In genomic region chr5:108748354-108749129, GRCh38 we compare ENCODE assay signal across 1 cellular context.
TF ChIP-seq lines count a peak whose summit lies in the region.

No MANE protein-coding gene starts in this region.

TF ChIP-seq in HEK293, 187 proteins besides CTCF, POLR2A, EP300 and RAD21 (continued from another document and continues in another):
- TF ChIP-seq ZBTB10 (tag by site-specific recombination; IDR thresholded peaks at IDR 0.05) (peak; percentile 98), ZNF555 (tag by site-specific recombination; conservative IDR thresholded peaks at IDR 0.05) (no peak), ZNF214 (tag by site-specific recombination; IDR thresholded peaks at IDR 0.05; ENCODE audit: borderline replicate concordance) (no peak), ZNF391 (tag by site-specific recombination; IDR thresholded peaks at IDR 0.05; ENCODE audit: borderline replicate concordance, low read depth) (peak; percentile 57; the same call in 1 of the 2 replicates), ZFP41 (tag by site-specific recombination; IDR thresholded peaks at IDR 0.05; ENCODE audit: borderline replicate concordance) (no peak), ZNF513 (tag by site-specific recombination; IDR thresholded peaks at IDR 0.05) (no peak), SP3 (tag by site-specific recombination; IDR thresholded peaks at IDR 0.05) (peak; percentile 68), ZNF155 (tag by site-specific recombination; IDR thresholded peaks at IDR 0.05) (no peak), FEZF1 (tag by site-specific recombination; IDR thresholded peaks at IDR 0.05) (no peak; the same call in none of the 2 replicates), ZNF398 (tag by site-specific recombination; IDR thresholded peaks at IDR 0.05) (peak; percentile 100), ZNF791 (tag by site-specific recombination; IDR thresholded peaks at IDR 0.05) (no peak), OSR2 (tag by site-specific recombination; IDR thresholded peaks at IDR 0.05) (no peak), ZSCAN23 (tag by site-specific recombination; IDR thresholded peaks at IDR 0.05) (no peak), ZNF843 (tag by site-specific recombination; IDR thresholded peaks at IDR 0.05) (peak; percentile 47; the same call in 1 of the 2 replicates), BCL6B (tag by site-specific recombination; IDR thresholded peaks at IDR 0.05) (no peak), ZNF394 (tag by site-specific recombination; IDR thresholded peaks at IDR 0.05; ENCODE audit: borderline replicate concordance) (peak; percentile 70), BCL11A (tag by site-specific recombination; IDR thresholded peaks at IDR 0.05; ENCODE audit: low read depth) (no peak), ZNF514 (tag by site-specific recombination; IDR thresholded peaks at IDR 0.05) (no peak), MEIS1 (CRISPR knock-in tag; IDR thresholded peaks at IDR 0.05; ENCODE audit: borderline replicate concordance) (no peak), ZNF549 (tag by site-specific recombination; IDR thresholded peaks at IDR 0.05) (no peak), YY1 (tag by site-specific recombination; IDR thresholded peaks at IDR 0.05) (no peak), KLF9 (tag by site-specific recombination; IDR thresholded peaks at IDR 0.05; ENCODE audit: low read depth) (peak; percentile 52; the same call in 1 of the 2 replicates), ZNF112 (tag by site-specific recombination; IDR thresholded peaks at IDR 0.05) (no peak), ZNF132 (tag by site-specific recombination; IDR thresholded peaks at IDR 0.05; ENCODE audit: borderline replicate concordance) (no peak), TSHZ1 (tag by site-specific recombination; IDR thresholded peaks at IDR 0.05; ENCODE audit: borderline replicate concordance) (no peak; the same call in 1 of the 2 replicates), SCRT2 (tag by site-specific recombination; IDR thresholded peaks at IDR 0.05) (no peak), SCRT1 (tag by site-specific recombination; IDR thresholded peaks at IDR 0.05; ENCODE audit: borderline replicate concordance) (no peak), ZNF692 (tag by site-specific recombination; IDR thresholded peaks at IDR 0.05) (peak; percentile 47), IKZF3 (tag by site-specific recombination; IDR thresholded peaks at IDR 0.05) (peak; percentile 57; the same call in 1 of the 2 replicates), ZNF404 (tag by site-specific recombination; IDR thresholded peaks at IDR 0.05) (no peak), ZIC2 (tag by site-specific recombination; IDR thresholded peaks at IDR 0.05) (0 out of 2 replicates have a peak, but pooled peaks have one; percentile 39), ZNF146 (tag by site-specific recombination; IDR thresholded peaks at IDR 0.05) (no peak), ZNF645 (tag by site-specific recombination; IDR thresholded peaks at IDR 0.05) (no peak), ZNF18 (tag by site-specific recombination; IDR thresholded peaks at IDR 0.05) (no peak), KLF16 (tag by site-specific recombination; IDR thresholded peaks at IDR 0.05) (no peak), ZNF423 (tag by site-specific recombination; IDR thresholded peaks at IDR 0.05) (peak; percentile 27; the same call in 1 of the 2 replicates), SALL2 (tag by site-specific recombination; IDR thresholded peaks at IDR 0.05; ENCODE audit: borderline replicate concordance) (no peak), ZNF274 (IDR thresholded peaks at IDR 0.05; ENCODE audit: low read length) (no peak), ZNF274 (tag by site-specific recombination; IDR thresholded peaks at IDR 0.05; ENCODE audit: borderline replicate concordance) (no peak), PRDM1 (tag by site-specific recombination; IDR thresholded peaks at IDR 0.05) (no peak), ZNF341 (tag by site-specific recombination; IDR thresholded peaks at IDR 0.05; ENCODE audit: low read depth) (peak; percentile 100; the same call in 1 of the 2 replicates), ZNF701 (tag by site-specific recombination; IDR thresholded peaks at IDR 0.05) (no peak), ZNF830 (tag by site-specific recombination; IDR thresholded peaks at IDR 0.05; ENCODE audit: low read depth) (no peak), ZBTB11 (tag by site-specific recombination; conservative IDR thresholded peaks at IDR 0.05; ENCODE audit: low read depth) (peak; percentile 59), ZNF292 (tag by site-specific recombination; IDR thresholded peaks at IDR 0.05; ENCODE audit: borderline replicate concordance, low read depth) (no peak), ZNF211 (tag by site-specific recombination; IDR thresholded peaks at IDR 0.05; ENCODE audit: low read depth) (no peak)
